ENCODE assay signal across 26 cellular contexts in genomic region chr15:69974321-69974720, GRCh38.
"Had no signal": no experiment of that assay in that cellular context is flagged by ENCODE, and none has a peak within 500 bp of the region (broad histone marks: within the 10 kb centered on the region; RNA-seq: fewer than 3 reads in every experiment).

No MANE protein-coding gene starts in this region.

- H3K4me1 Mint-ChIP-seq: activated naive CD8-positive, alpha-beta T cell treated with anti-CD3 and anti-CD28 coated beads for 36 hours had no signal

- DNase-seq: activated CD4-positive, alpha-beta T cell treated with anti-CD3 and anti-CD28 coated beads for 4 hours; activated CD4-positive, alpha-beta T cell treated with anti-CD3 and anti-CD28 coated beads, Interleukin-2, amount 50 U/mL, for 4 hours; activated effector memory CD4-positive, alpha-beta T cell treated with anti-CD3 and anti-CD28 coated beads, Interleukin-2, amount 50 U/mL, for 16 hours; activated naive CD4-positive, alpha-beta T cell treated with anti-CD3 and anti-CD28 coated beads for 36 hours; activated naive CD8-positive, alpha-beta T cell treated with anti-CD3 and anti-CD28 coated beads for 36 hours; activated T-cell treated with anti-CD3 and anti-CD28 coated beads for 4 hours; adrenal gland; aorta; body of pancreas; effector memory CD4-positive, alpha-beta T cell; hippocampal formation; left cardiac atrium; left ventricle myocardium superior; nephron progenitor cell; ovary; stimulated activated CD4-positive, alpha-beta T cell treated with anti-CD3 and anti-CD28 coated beads, Interleukin-12 subunit alpha, Interleukin-12 subunit beta, amount 100 ng/mL, for 4 hours; stimulated activated CD4-positive, alpha-beta T cell treated with anti-CD3 and anti-CD28 coated beads, Interleukin-4, amount 100 ng/mL, for 24 hours; trophoblast cell; uterus had no signal

- H3K9me3 Mint-ChIP-seq: activated naive CD4-positive, alpha-beta T cell treated with anti-CD3 and anti-CD28 coated beads for 36 hours; activated naive CD8-positive, alpha-beta T cell treated with anti-CD3 and anti-CD28 coated beads for 36 hours; nephron progenitor cell; stimulated activated effector memory CD8-positive, alpha-beta T cell treated with anti-CD3 and anti-CD28 coated beads, Interleukin-12 subunit alpha, Interleukin-12 subunit beta, amount 100 ng/mL, for 72 hours; stimulated activated naive CD8-positive, alpha-beta T cell treated with anti-CD3 and anti-CD28 coated beads, Interleukin-15, Interleukin-2, amounts not matched to agents 100 ng/mL and 50 ng/mL, for 24 hours; T-helper 2 cell treated with Interferon-gamma antibody and Interleukin-4, amounts not matched to agents 5 μg/mL and 100 μg/mL, for 36 hours had no signal

- H3K27ac ChIP-seq: adrenal gland, body of pancreas, ovary, skin epidermis, thoracic aorta, uterus had no signal

- H3K27ac Mint-ChIP-seq: activated naive CD4-positive, alpha-beta T cell treated with anti-CD3 and anti-CD28 coated beads for 36 hours; activated naive CD8-positive, alpha-beta T cell treated with anti-CD3 and anti-CD28 coated beads for 36 hours; nephron progenitor cell; progenitor cell of endocrine pancreas; stimulated activated effector memory CD8-positive, alpha-beta T cell treated with anti-CD3 and anti-CD28 coated beads, Interleukin-12 subunit alpha, Interleukin-12 subunit beta, amount 100 ng/mL, for 72 hours; stimulated activated naive CD8-positive, alpha-beta T cell treated with anti-CD3 and anti-CD28 coated beads, Interleukin-15, Interleukin-2, amounts not matched to agents 100 ng/mL and 50 ng/mL, for 24 hours; T-helper 2 cell treated with Interferon-gamma antibody and Interleukin-4, amounts not matched to agents 5 μg/mL and 100 μg/mL, for 36 hours had no signal

- ATAC-seq: body of pancreas; left cardiac atrium; left ventricle myocardium superior; sciatic nerve; stimulated activated effector memory CD8-positive, alpha-beta T cell treated with anti-CD3 and anti-CD28 coated beads, Interleukin-12 subunit alpha, Interleukin-12 subunit beta, amount 100 ng/mL, for 72 hours had no signal

- H3K4me3 Mint-ChIP-seq: activated naive CD4-positive, alpha-beta T cell treated with anti-CD3 and anti-CD28 coated beads for 36 hours; activated naive CD8-positive, alpha-beta T cell treated with anti-CD3 and anti-CD28 coated beads for 36 hours; nephron progenitor cell; stimulated activated effector memory CD8-positive, alpha-beta T cell treated with anti-CD3 and anti-CD28 coated beads, Interleukin-12 subunit alpha, Interleukin-12 subunit beta, amount 100 ng/mL, for 72 hours; stimulated activated naive CD8-positive, alpha-beta T cell treated with anti-CD3 and anti-CD28 coated beads, Interleukin-15, Interleukin-2, amounts not matched to agents 100 ng/mL and 50 ng/mL, for 24 hours; T-helper 2 cell treated with Interferon-gamma antibody and Interleukin-4, amounts not matched to agents 5 μg/mL and 100 μg/mL, for 36 hours had no signal

- H3K36me3 Mint-ChIP-seq: activated naive CD8-positive, alpha-beta T cell treated with anti-CD3 and anti-CD28 coated beads for 36 hours; stimulated activated effector memory CD8-positive, alpha-beta T cell treated with anti-CD3 and anti-CD28 coated beads, Interleukin-12 subunit alpha, Interleukin-12 subunit beta, amount 100 ng/mL, for 72 hours had no signal
